ENCODE assay signal across 8 cellular contexts in the genomic region with DNA sequence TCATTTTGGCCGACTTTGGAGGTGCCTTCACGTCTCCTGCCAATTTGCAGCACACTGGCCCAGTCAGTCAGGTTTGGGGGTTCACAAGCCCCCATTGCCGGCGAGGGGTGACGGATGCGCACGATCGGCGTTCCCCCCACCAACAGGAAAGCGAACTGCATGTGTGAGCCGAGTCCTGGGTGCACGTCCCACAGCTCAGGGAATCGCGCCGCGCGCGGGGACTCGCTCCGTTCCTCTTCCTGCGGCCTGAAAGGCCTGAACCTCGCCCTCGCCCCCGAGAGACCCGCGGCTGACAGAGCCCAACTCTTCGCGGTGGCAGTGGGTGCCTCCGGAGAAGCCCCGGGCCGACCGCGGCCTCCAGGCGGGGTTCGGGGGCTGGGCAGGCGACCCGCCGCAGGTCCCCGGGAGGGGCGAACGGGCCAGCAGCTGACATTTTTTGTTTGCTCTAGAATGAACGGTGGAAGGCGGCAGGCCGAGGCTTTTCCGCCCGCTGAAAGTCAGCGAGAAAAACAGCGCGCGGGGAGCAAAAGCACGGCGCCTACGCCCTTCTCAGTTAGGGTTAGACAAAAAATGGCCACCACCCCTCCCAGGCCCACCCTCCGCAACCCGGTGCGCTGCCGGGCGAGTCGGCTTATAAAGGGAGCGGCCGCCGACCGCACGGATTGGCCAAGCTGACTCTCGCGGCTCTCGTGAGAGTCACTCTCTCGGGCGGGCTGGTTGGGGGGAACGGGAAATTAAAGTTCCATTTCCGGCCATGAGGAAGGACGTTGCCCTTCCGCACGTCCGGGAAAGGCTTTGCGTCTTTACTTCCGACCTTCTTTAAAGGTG. TPM values are rescaled to one million over a fixed set of nuclear protein-coding genes. Genes with fewer than 3 reads are reported as not detected.
DNase-seq lines count a peak whose midpoint lies in the region; ATAC-seq, FAIRE-seq and TF ChIP-seq lines count a peak whose summit lies in the region.

A gene (minus strand): TSS at position 608 of the 828 bp plus-strand sequence.

- POLR2A ChIA-PET in activated CD4-positive, alpha-beta memory T cell treated with anti-CD3 and anti-CD28 coated beads, Interleukin-2, amount 10 ng/mL, durations not matched to agents 7 days and 5 days (lab: Charles Lee): interaction anchor here (0.9 to 4.3 kb wide), 11 partner anchors 8 to 653 kb away, joined by 3 to 53 read pairs (median 7); a partner anchor contains a TSS

- FAIRE-seq in GM19239 (lab: Jason Lieb, UNC): peak; percentile 98

- intact Hi-C loops in dorsolateral prefrontal cortex (cut with DNase I): loop anchor here (5.0 to 10.0 kb wide), 5 partner anchors 50 to 617 kb away; a partner anchor contains a TSS

- H3K9me3 ChIP-seq in BLaER1: no peaks in the 10 kb centered on the region
- H3K9me3 ChIP-seq in liver (ENCODE audit: control insufficient read depth in 4 of 4, low read length in 3 of 4): no peaks in the 10 kb centered on the region

- H3K4me3 ChIP-seq in BLaER1: peak within 1 kb of the TSS; percentile 84
- H3K4me3 ChIP-seq in dorsolateral prefrontal cortex: peak within 1 kb of the TSS; percentile 63 to 98 (median 89)
- peak within 1 kb of the TSS; percentile 74 to 92 (median 78) for H3K4me3 ChIP-seq in liver (ENCODE audit: low read depth in 1 of 3, low read length in 3 of 3)

- peaks cover 43% of the 10 kb centered on the region for H3K4me1 Mint-ChIP-seq in activated CD4-positive, alpha-beta memory T cell treated with anti-CD3 and anti-CD28 coated beads, Interleukin-2, amount 10 ng/mL, durations not matched to agents 7 days and 5 days

- DNase-seq in GM19239 (ENCODE audit: insufficient read length, low spot score) (peak; percentile 72), NCI-H69 (lab: John Stamatoyannopoulos, UW) (peak; percentile 99), dorsolateral prefrontal cortex (peak; percentile 81 to 96 (median 91))
- DNase-seq in activated CD4-positive, alpha-beta memory T cell treated with anti-CD3 and anti-CD28 coated beads, Interleukin-2, amount 10 ng/mL, durations not matched to agents 7 days and 5 days: peak; percentile 92
- peak; percentile 93 for DNase-seq in stimulated activated CD4-positive, alpha-beta T cell treated with anti-CD3 and anti-CD28 coated beads, Interleukin-4, amount 100 ng/mL, for 24 hours

- peak; percentile 68 for ATAC-seq in HG03442 (IDR thresholded peaks at IDR 0.05; ENCODE audit: unreplicated experiment)

- H3K36me3 Mint-ChIP-seq in activated CD4-positive, alpha-beta memory T cell treated with anti-CD3 and anti-CD28 coated beads, Interleukin-2, amount 10 ng/mL, durations not matched to agents 7 days and 5 days (ENCODE audit: low read depth): no peaks in the 10 kb centered on the region

- H3K9me3 Mint-ChIP-seq in activated CD4-positive, alpha-beta memory T cell treated with anti-CD3 and anti-CD28 coated beads, Interleukin-2, amount 10 ng/mL, durations not matched to agents 7 days and 5 days: peaks cover 2% of the 10 kb centered on the region

- WGBS in liver: under 1% methylated on average over 77 of the region's 77 CpGs

- no peak for TF ChIP-seq RAD21 in liver (IDR thresholded peaks at IDR 0.05)

- H3K4me3 Mint-ChIP-seq in activated CD4-positive, alpha-beta memory T cell treated with anti-CD3 and anti-CD28 coated beads, Interleukin-2, amount 10 ng/mL, durations not matched to agents 7 days and 5 days: peak within 1 kb of the TSS; percentile 96

- H3K27me3 ChIP-seq in BLaER1: peaks cover 23% of the 10 kb centered on the region; the same call in 1 of the 2 replicates
- H3K27me3 ChIP-seq in dorsolateral prefrontal cortex: no peaks in the 10 kb centered on the region
- H3K27me3 ChIP-seq in liver (ENCODE audit: control insufficient read depth in 4 of 4, insufficient read depth in 4 of 4, low read length in 3 of 4): no peaks in the 10 kb centered on the region

- peak within 1 kb of the TSS; percentile 93 for H3K27ac ChIP-seq in BLaER1
- H3K27ac ChIP-seq in dorsolateral prefrontal cortex: peak within 1 kb of the TSS; percentile 86 to 100 (median 97)
- H3K27ac ChIP-seq in liver (ENCODE audit: low read depth in 1 of 2, low read length in 2 of 2): peak within 1 kb of the TSS; percentile 88 to 93

- no peaks in the 10 kb centered on the region for H4K20me1 ChIP-seq in BLaER1

- H3K9ac ChIP-seq in BLaER1 (peak within 1 kb of the TSS; percentile 90), liver (ENCODE audit: low read depth in 1 of 2, low read length in 2 of 2) (peak within 1 kb of the TSS; percentile 49 to 92)

- H3K27ac Mint-ChIP-seq in activated CD4-positive, alpha-beta memory T cell treated with anti-CD3 and anti-CD28 coated beads, Interleukin-2, amount 10 ng/mL, durations not matched to agents 7 days and 5 days: peak within 1 kb of the TSS; percentile 97

- no peaks in the 10 kb centered on the region for H3K36me3 ChIP-seq in BLaER1
- H3K36me3 ChIP-seq in liver (ENCODE audit: control insufficient read depth in 4 of 4, insufficient read depth in 3 of 4, low read depth in 1 of 4, low read length in 3 of 4): peaks cover 0 to 1% (median 0%) of the 10 kb centered on the region in 4 donors

- H3K27me3 Mint-ChIP-seq in activated CD4-positive, alpha-beta memory T cell treated with anti-CD3 and anti-CD28 coated beads, Interleukin-2, amount 10 ng/mL, durations not matched to agents 7 days and 5 days: no peaks in the 10 kb centered on the region

- H3K4me1 ChIP-seq in BLaER1 (peaks cover 11% of the 10 kb centered on the region; the same call in 1 of the 2 replicates), liver (ENCODE audit: control insufficient read depth in 4 of 4, insufficient read depth in 4 of 4, low read length in 3 of 4) (peaks cover 0 to 7% (median 2%) of the 10 kb centered on the region in 4 donors)

- H3K4me2 ChIP-seq in BLaER1: peak within 1 kb of the TSS; percentile 92

- peak in 14 of 56 donors; percentile 4 to 28 (median 12) for TF ChIP-seq CTCF in dorsolateral prefrontal cortex (IDR thresholded peaks at IDR 0.05 in 54 of 56, conservative IDR thresholded peaks at IDR 0.05 in 2 of 56; ENCODE audit: low read depth in 1 of 56, partially characterized antibody in 56 of 56)
- TF ChIP-seq CTCF in liver (IDR thresholded peaks at IDR 0.05; ENCODE audit: low read depth, low read length, missing input control): no peak

- CTCF ChIA-PET in activated CD4-positive, alpha-beta memory T cell treated with anti-CD3 and anti-CD28 coated beads, Interleukin-2, amount 10 ng/mL, durations not matched to agents 7 days and 5 days (lab: Charles Lee): interaction anchor here (1.2 to 4.3 kb wide), 2 partner anchors 8 to 10 kb away, joined by 3 to 29 read pairs; a partner anchor contains a TSS

TF ChIP-seq in liver, 16 proteins besides CTCF, POLR2A, EP300 and RAD21 (continues in another document):
- TF ChIP-seq HNF4G (IDR thresholded peaks at IDR 0.05) (no peak), EGR1 (IDR thresholded peaks at IDR 0.05; ENCODE audit: low read depth in 2 of 2) (peak; percentile 94 to 97), FOXA1 (IDR thresholded peaks at IDR 0.05) (no peak), YY1 (IDR thresholded peaks at IDR 0.05) (peak; percentile 95), FOXA2 (IDR thresholded peaks at IDR 0.05) (no peak), RXRA (IDR thresholded peaks at IDR 0.05) (peak; percentile 65 to 75), GABPA (IDR thresholded peaks at IDR 0.05 in 1 of 2, conservative IDR thresholded peaks at IDR 0.05 in 1 of 2) (peak; percentile 76 to 92), NR2F2 (IDR thresholded peaks at IDR 0.05) (peak; percentile 74)
- TF ChIP-seq, protein P1, sequence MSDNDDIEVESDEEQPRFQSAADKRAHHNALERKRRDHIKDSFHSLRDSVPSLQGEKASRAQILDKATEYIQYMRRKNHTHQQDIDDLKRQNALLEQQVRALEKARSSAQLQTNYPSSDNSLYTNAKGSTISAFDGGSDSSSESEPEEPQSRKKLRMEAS (IDR thresholded peaks at IDR 0.05): peak; percentile 99
- TF ChIP-seq, protein P2, sequence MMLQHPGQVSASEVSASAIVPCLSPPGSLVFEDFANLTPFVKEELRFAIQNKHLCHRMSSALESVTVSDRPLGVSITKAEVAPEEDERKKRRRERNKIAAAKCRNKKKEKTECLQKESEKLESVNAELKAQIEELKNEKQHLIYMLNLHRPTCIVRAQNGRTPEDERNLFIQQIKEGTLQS (IDR thresholded peaks at IDR 0.05): no peak
- TF ChIP-seq, protein P3, sequence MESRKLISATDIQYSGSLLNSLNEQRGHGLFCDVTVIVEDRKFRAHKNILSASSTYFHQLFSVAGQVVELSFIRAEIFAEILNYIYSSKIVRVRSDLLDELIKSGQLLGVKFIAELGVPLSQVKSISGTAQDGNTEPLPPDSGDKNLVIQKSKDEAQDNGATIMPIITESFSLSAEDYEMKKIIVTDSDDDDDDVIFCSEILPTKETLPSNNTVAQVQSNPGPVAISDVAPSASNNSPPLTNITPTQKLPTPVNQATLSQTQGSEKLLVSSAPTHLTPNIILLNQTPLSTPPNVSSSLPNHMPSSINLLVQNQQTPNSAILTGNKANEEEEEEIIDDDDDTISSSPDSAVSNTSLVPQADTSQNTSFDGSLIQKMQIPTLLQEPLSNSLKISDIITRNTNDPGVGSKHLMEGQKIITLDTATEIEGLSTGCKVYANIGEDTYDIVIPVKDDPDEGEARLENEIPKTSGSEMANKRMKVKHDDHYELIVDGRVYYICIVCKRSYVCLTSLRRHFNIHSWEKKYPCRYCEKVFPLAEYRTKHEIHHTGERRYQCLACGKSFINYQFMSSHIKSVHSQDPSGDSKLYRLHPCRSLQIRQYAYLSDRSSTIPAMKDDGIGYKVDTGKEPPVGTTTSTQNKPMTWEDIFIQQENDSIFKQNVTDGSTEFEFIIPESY (IDR thresholded peaks at IDR 0.05): peak; percentile 99

RNA-seq across cellular contexts. Expression of the gene that starts here (rescaled TPM):
- total RNA-seq in activated CD4-positive, alpha-beta memory T cell treated with anti-CD3 and anti-CD28 coated beads, Interleukin-2, amount 10 ng/mL, durations not matched to agents 7 days and 5 days: 1 to 10 TPM; 1.9 to 4.0 TPM
- 10 to 100 TPM in 10 of 120 experiments, 1 to 10 TPM in 68, not detected in 42; 1.6 to 15.3 (median 4.5) TPM for total RNA-seq in dorsolateral prefrontal cortex
- 100 to 1,000 TPM in 1 of 2 donors, 10 to 100 TPM in 1; 55.1 to 207 TPM for total RNA-seq in liver
- polyA plus RNA-seq in liver: under 1 TPM in 1 of 2 donors, not detected in 1; 0.85 TPM

Comparison
In these comparisons a context has a peak if more than half of its experiments do, and no peak if none do; other contexts are left out.
1. Peak in every context shown above with its lines: DNase-seq, ATAC-seq, H3K4me3 ChIP-seq and H3K27ac ChIP-seq.